ENCODE assay signal across 8 cellular contexts in genomic region chr1:156926175-156926574, GRCh38. TPM values are rescaled to one million over a fixed set of nuclear protein-coding genes. Genes with fewer than 3 reads are reported as not detected.
DNase-seq lines count a peak whose midpoint lies in the region; ATAC-seq and TF ChIP-seq lines count a peak whose summit lies in the region.
"Had no signal": no experiment of that assay in that cellular context is flagged by ENCODE, and none has a peak within 500 bp of the region (broad histone marks: within the 10 kb centered on the region; RNA-seq: fewer than 3 reads in every experiment).

No MANE protein-coding gene starts in this region.

- no peak overlapping the region for H3K27ac ChIP-seq in uterus
- H3K27ac ChIP-seq: gastrocnemius medialis had no signal

- H3K36me3 ChIP-seq in uterus, result no peaks in the 10 kb centered on the region
- H3K36me3 ChIP-seq: gastrocnemius medialis had no signal

- TF ChIP-seq CTCF in uterus (IDR thresholded peaks at IDR 0.05), result no peak

- peaks cover 0 to 17% of the 10 kb centered on the region in 2 donors for H3K4me1 ChIP-seq in uterus

- H3K4me3 ChIP-seq in uterus, result no peak overlapping the region
- H3K4me3 ChIP-seq: gastrocnemius medialis had no signal

- ATAC-seq in GM18870 (IDR thresholded peaks at IDR 0.05; ENCODE audit: unreplicated experiment) (no peak), HG02678 (IDR thresholded peaks at IDR 0.05; ENCODE audit: unreplicated experiment) (no peak)
- ATAC-seq: gastrocnemius medialis had no signal

- intact Hi-C loops in uterus (cut with DNase I; ENCODE audit: low total_unique reads), result no loop called here

- H3K9me3 ChIP-seq in uterus, result no peaks in the 10 kb centered on the region
- H3K9me3 ChIP-seq: gastrocnemius medialis had no signal

- DNase-seq in HCEC 1CT (peak; percentile 7), NCI-H187 treated with DMSO at 0.1 percent for 48 hours (lab: John Stamatoyannopoulos, UW) (peak; percentile 95), amniotic epithelial cell (ENCODE audit: low read depth) (peak; percentile 61), pons (ENCODE audit: low spot score) (peak; percentile 17), uterus (no peak)

- TF ChIP-seq POLR2A in uterus (IDR thresholded peaks at IDR 0.05), result no peak

- peaks cover 0 to 7% of the 10 kb centered on the region in 2 donors for H3K27me3 ChIP-seq in uterus

RNA-seq across cellular contexts. Expression of gene LRRC71, which starts 5.7 kb away (rescaled TPM):
- 1 to 10 TPM in 1 of 4 donors, under 1 TPM in 2, not detected in 1; 0.48 to 3.8 (median 0.91) TPM for total RNA-seq in uterus
- total RNA-seq: gastrocnemius medialis had no signal

RNA-seq across cellular contexts. Expression of gene PEAR1, which starts 32.7 kb away (rescaled TPM):
- 10 to 100 TPM in 3 of 4 donors, 1 to 10 TPM in 1; 7.4 to 41.8 (median 17.9) TPM for total RNA-seq in uterus

Comparison
In these comparisons a context has a peak if more than half of its experiments do, and no peak if none do; other contexts are left out.
1. DNase-seq: peak in HCEC 1CT (single experiment), NCI-H187 treated with DMSO at 0.1 percent for 48 hours (single experiment), amniotic epithelial cell (single experiment) and pons (single experiment); none in uterus (0 of 2).